In the genomic region with DNA sequence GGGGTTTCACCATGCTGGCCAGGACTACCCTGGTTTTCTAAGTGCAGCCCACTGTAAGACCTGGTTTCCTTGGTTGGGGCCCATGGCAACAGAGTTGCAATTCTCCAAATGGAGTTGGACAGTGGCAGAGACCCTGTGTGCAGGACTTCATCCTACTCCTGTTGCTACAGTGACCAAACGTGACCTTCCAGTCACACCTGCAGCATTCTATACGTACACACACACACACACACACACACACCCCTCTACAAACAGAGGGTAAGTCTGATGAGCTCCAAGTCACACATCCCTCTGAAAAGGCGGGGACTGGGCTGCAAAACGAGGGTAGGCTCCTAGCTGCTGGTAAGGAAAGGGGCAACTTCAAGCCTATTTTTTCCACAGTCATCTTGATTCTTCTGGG, we compare ENCODE assay signal across 23 cellular contexts.
"Had no signal": no experiment of that assay in that cellular context is flagged by ENCODE, and none has a peak within 500 bp of the region (broad histone marks: within the 10 kb centered on the region; RNA-seq: fewer than 3 reads in every experiment).

No MANE protein-coding gene starts in this region.

- H3K27ac ChIP-seq: epithelial cell of prostate, gastrocnemius medialis, hepatocyte, pancreas, thoracic aorta, upper lobe of right lung had no signal

- FAIRE-seq: colon, kidney, pancreas had no signal

- H3K4me3 ChIP-seq: dorsolateral prefrontal cortex, gastrocnemius medialis, hepatocyte, lung, pancreas, thoracic aorta, tibial nerve, upper lobe of right lung, uterus had no signal

- H3K4me3 Mint-ChIP-seq: memory B cell; natural killer cell treated with Interleukin-12 subunit alpha and Interleukin-12 subunit beta and Interleukin-15 and Interleukin-18, amount 100 ng/mL, for 72 hours; stimulated activated memory B cell treated with anti-CD40 and anti-IgM and Interleukin-4, amounts not matched to agents 10 μg/mL and 1 μg/mL and 100 μg/mL, for 72 hours had no signal

- DNase-seq: dorsolateral prefrontal cortex; effector CD4-positive, alpha-beta T cell; foreskin fibroblast; gastrocnemius medialis; kidney; naive B cell; occipital lobe; pancreas; stimulated activated CD4-positive, alpha-beta T cell treated with anti-CD3 and anti-CD28 coated beads, Interleukin-2, amount 100 ng/mL, for 24 hours; stimulated activated CD4-positive, alpha-beta T cell treated with anti-CD3 and anti-CD28 coated beads, Interleukin-4, amount 100 ng/mL, for 24 hours; stimulated activated naive CD8-positive, alpha-beta T cell treated with anti-CD3 and anti-CD28 coated beads, Interleukin-15, Interleukin-2, amounts not matched to agents 100 U/mL and 50 U/mL, for 24 hours; upper lobe of right lung; uterus had no signal

- H3K27ac Mint-ChIP-seq: memory B cell; natural killer cell treated with Interleukin-12 subunit alpha and Interleukin-12 subunit beta and Interleukin-15 and Interleukin-18, amount 100 ng/mL, for 72 hours; stimulated activated memory B cell treated with anti-CD40 and anti-IgM and Interleukin-4, amounts not matched to agents 10 μg/mL and 1 μg/mL and 100 μg/mL, for 72 hours had no signal

- H2AFZ ChIP-seq: hepatocyte had no signal

- H3K9me3 ChIP-seq: gastrocnemius medialis, pancreas, thoracic aorta, upper lobe of right lung, uterus had no signal

- H3K27me3 ChIP-seq: dorsolateral prefrontal cortex, gastrocnemius medialis, hepatocyte, pancreas, tibial nerve, upper lobe of right lung, uterus had no signal

- H3K36me3 Mint-ChIP-seq: natural killer cell treated with Interleukin-12 subunit alpha and Interleukin-12 subunit beta and Interleukin-15 and Interleukin-18, amount 100 ng/mL, for 72 hours had no signal

- H3K4me2 ChIP-seq: hepatocyte had no signal

- H3K9me3 Mint-ChIP-seq: memory B cell; natural killer cell treated with Interleukin-12 subunit alpha and Interleukin-12 subunit beta and Interleukin-15 and Interleukin-18, amount 100 ng/mL, for 72 hours; stimulated activated memory B cell treated with anti-CD40 and anti-IgM and Interleukin-4, amounts not matched to agents 10 μg/mL and 1 μg/mL and 100 μg/mL, for 72 hours had no signal

- H3K36me3 ChIP-seq: gastrocnemius medialis, pancreas, thoracic aorta, upper lobe of right lung, uterus had no signal

- H3K27me3 Mint-ChIP-seq: memory B cell; naive B cell; stimulated activated memory B cell treated with anti-CD40 and anti-IgM and Interleukin-4, amounts not matched to agents 10 μg/mL and 1 μg/mL and 100 μg/mL, for 72 hours had no signal

- ATAC-seq: esophagus mucosa; natural killer cell treated with Interleukin-12 subunit alpha and Interleukin-12 subunit beta and Interleukin-15 and Interleukin-18, amount 100 ng/mL, for 72 hours; stimulated activated memory B cell treated with anti-CD40 and anti-IgM and Interleukin-4, amounts not matched to agents 10 μg/mL and 1 μg/mL and 100 μg/mL, for 72 hours; stimulated activated naive CD8-positive, alpha-beta T cell treated with anti-CD3 and anti-CD28 coated beads, Interleukin-15, Interleukin-2, amounts not matched to agents 100 U/mL and 50 U/mL, for 24 hours; upper lobe of right lung had no signal
